Comparison of ENCODE assay signal across 19 cellular contexts in the genomic region with DNA sequence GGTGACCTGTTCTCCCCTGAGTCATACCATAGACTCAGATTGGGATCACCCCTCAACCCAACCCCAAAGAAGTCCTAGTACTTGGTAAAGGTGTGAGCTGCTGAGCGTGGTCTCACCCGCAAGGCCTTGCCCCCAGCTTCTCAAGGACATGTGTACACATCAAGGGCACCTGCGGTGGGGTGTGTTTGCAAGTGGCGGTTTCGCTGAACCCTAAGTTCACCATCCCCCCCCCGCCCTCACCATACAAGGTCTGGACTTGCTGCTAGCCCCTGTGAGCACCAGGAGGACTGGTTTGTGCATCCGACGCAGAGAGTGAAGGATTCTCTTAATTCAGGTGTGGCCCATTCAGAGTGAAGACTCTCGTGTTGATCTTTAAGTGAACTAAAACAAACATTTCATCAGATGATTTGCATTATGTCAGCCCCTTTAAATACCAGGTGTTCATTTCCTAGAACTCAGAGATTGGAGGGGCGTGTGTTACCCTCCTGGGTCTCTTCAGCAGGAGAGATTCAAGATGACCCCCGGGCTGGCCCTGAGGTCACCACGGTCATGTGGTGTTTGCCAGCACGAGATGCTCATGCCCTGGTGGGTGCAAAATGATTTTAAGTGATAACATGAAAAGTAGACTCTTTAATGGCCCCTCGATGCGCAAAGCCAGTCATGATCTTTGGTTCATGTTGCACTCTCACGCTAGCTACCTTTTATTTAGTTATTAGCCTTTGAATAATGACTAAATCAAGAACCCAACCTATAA. TPM values are rescaled to one million over a fixed set of nuclear protein-coding genes. Genes with fewer than 3 reads are reported as not detected.
DNase-seq lines count a peak whose midpoint lies in the region; ATAC-seq and TF ChIP-seq lines count a peak whose summit lies in the region.
"Had no signal": no experiment of that assay in that cellular context is flagged by ENCODE, and none has a peak within 500 bp of the region (broad histone marks: within the 10 kb centered on the region; RNA-seq: fewer than 3 reads in every experiment).

No MANE protein-coding gene starts in this region.

- no peak for TF ChIP-seq CTCF in type B pancreatic cell (conservative IDR thresholded peaks at IDR 0.05)

- POLR2A ChIA-PET in naive thymus-derived CD8-positive, alpha-beta T cell (lab: Charles Lee) = interaction anchor here (1.0 to 1.8 kb wide), 5 partner anchors 28 to 38 kb away, joined by 4 to 6 read pairs (median 5); a partner anchor contains a TSS
- POLR2A ChIA-PET in activated CD4-positive, alpha-beta T cell treated with anti-CD3 and anti-CD28 coated beads for 36 hours (lab: Charles Lee) = no interaction called here

- intact Hi-C loops in activated CD4-positive, alpha-beta T cell treated with anti-CD3 and anti-CD28 coated beads for 36 hours (cut with DNase I, micrococcal nuclease) = no loop called here

- H3K27ac Mint-ChIP-seq in activated CD8-positive, alpha-beta memory T cell treated with anti-CD3 and anti-CD28 coated beads, Interleukin-2, amount 10 ng/mL, durations not matched to agents 7 days and 5 days = no peak overlapping the region
- H3K27ac Mint-ChIP-seq in IgD-negative memory B cell (peak overlapping the region in 2 of 3 donors; percentile 64 to 76), type B pancreatic cell (no peak overlapping the region)
- peak overlapping the region in 7 of 10 donors; percentile 19 to 81 (median 43) for H3K27ac Mint-ChIP-seq in naive thymus-derived CD8-positive, alpha-beta T cell
- H3K27ac Mint-ChIP-seq in activated CD4-positive, alpha-beta T cell treated with anti-CD3 and anti-CD28 coated beads for 36 hours = no peak overlapping the region
- H3K27ac Mint-ChIP-seq: CD4-positive, alpha-beta T cell had no signal

- no peak for ATAC-seq in activated CD8-positive, alpha-beta memory T cell treated with anti-CD3 and anti-CD28 coated beads, Interleukin-2, amount 10 ng/mL, durations not matched to agents 7 days and 5 days
- no peak for ATAC-seq in naive thymus-derived CD8-positive, alpha-beta T cell
- ATAC-seq in activated CD4-positive, alpha-beta T cell treated with anti-CD3 and anti-CD28 coated beads for 36 hours = no peak
- no peak for ATAC-seq in GM19351 (IDR thresholded peaks at IDR 0.05; ENCODE audit: unreplicated experiment)
- ATAC-seq: GM12878 had no signal

- CTCF ChIA-PET in activated CD8-positive, alpha-beta memory T cell treated with anti-CD3 and anti-CD28 coated beads, Interleukin-2, amount 10 ng/mL, durations not matched to agents 7 days and 5 days (lab: Charles Lee) = no interaction called here
- CTCF ChIA-PET in activated CD4-positive, alpha-beta T cell treated with anti-CD3 and anti-CD28 coated beads for 36 hours (lab: Charles Lee) = interaction anchor here (0.7 kb wide), 1 partner anchor 43 kb away, joined by 4 read pairs; no protein-coding TSS in a partner anchor

- H3K4me1 Mint-ChIP-seq in activated CD8-positive, alpha-beta memory T cell treated with anti-CD3 and anti-CD28 coated beads, Interleukin-2, amount 10 ng/mL, durations not matched to agents 7 days and 5 days = no peaks in the 10 kb centered on the region
- peaks cover 6 to 11% (median 9%) of the 10 kb centered on the region in 3 donors for H3K4me1 Mint-ChIP-seq in IgD-negative memory B cell
- peaks cover 8 to 25% (median 13%) of the 10 kb centered on the region in 4 donors for H3K4me1 Mint-ChIP-seq in naive thymus-derived CD8-positive, alpha-beta T cell
- H3K4me1 Mint-ChIP-seq in type B pancreatic cell (ENCODE audit: unreplicated experiment) = peaks cover 7% of the 10 kb centered on the region
- H3K4me1 Mint-ChIP-seq in activated CD4-positive, alpha-beta T cell treated with anti-CD3 and anti-CD28 coated beads for 36 hours = no peaks in the 10 kb centered on the region

- H3K9me3 Mint-ChIP-seq in activated CD8-positive, alpha-beta memory T cell treated with anti-CD3 and anti-CD28 coated beads, Interleukin-2, amount 10 ng/mL, durations not matched to agents 7 days and 5 days (ENCODE audit: low read depth) = no peaks in the 10 kb centered on the region
- H3K9me3 Mint-ChIP-seq in IgD-negative memory B cell (no peaks in the 10 kb centered on the region), type B pancreatic cell (no peaks in the 10 kb centered on the region)
- H3K9me3 Mint-ChIP-seq in naive thymus-derived CD8-positive, alpha-beta T cell = no peaks in the 10 kb centered on the region
- H3K9me3 Mint-ChIP-seq in activated CD4-positive, alpha-beta T cell treated with anti-CD3 and anti-CD28 coated beads for 36 hours (ENCODE audit: low read depth) = no peaks in the 10 kb centered on the region
- H3K9me3 Mint-ChIP-seq: CD4-positive, alpha-beta T cell had no signal

- H3K4me3 Mint-ChIP-seq in activated CD8-positive, alpha-beta memory T cell treated with anti-CD3 and anti-CD28 coated beads, Interleukin-2, amount 10 ng/mL, durations not matched to agents 7 days and 5 days = no peak overlapping the region
- H3K4me3 Mint-ChIP-seq in IgD-negative memory B cell = no peak overlapping the region
- peak overlapping the region in 1 of 10 donors; percentile 33 for H3K4me3 Mint-ChIP-seq in naive thymus-derived CD8-positive, alpha-beta T cell
- no peak overlapping the region for H3K4me3 Mint-ChIP-seq in type B pancreatic cell
- no peak overlapping the region for H3K4me3 Mint-ChIP-seq in activated CD4-positive, alpha-beta T cell treated with anti-CD3 and anti-CD28 coated beads for 36 hours
- H3K4me3 Mint-ChIP-seq: CD4-positive, alpha-beta T cell had no signal

- DNase-seq in activated CD8-positive, alpha-beta memory T cell treated with anti-CD3 and anti-CD28 coated beads for 24 hours = peak; percentile 35
- DNase-seq in activated CD8-positive, alpha-beta memory T cell treated with anti-CD3 and anti-CD28 coated beads, Interleukin-2, amount 10 ng/mL, durations not matched to agents 7 days and 5 days = no peak
- no peak for DNase-seq in naive thymus-derived CD8-positive, alpha-beta T cell
- DNase-seq in type B pancreatic cell (ENCODE audit: extremely low spot score, unreplicated experiment) (peak; percentile 27), cortex of kidney (lab: John Stamatoyannopoulos, UW) (no peak)
- no peak for DNase-seq in activated CD4-positive, alpha-beta T cell treated with anti-CD3 and anti-CD28 coated beads for 36 hours
- DNase-seq: CD4-positive, alpha-beta T cell; DMS153; EL; KBM-7; NCI-H1105 treated with DMSO at 0.1 percent for 48 hours; NCI-H1694 treated with DMSO at 0.1 percent for 48 hours; NCI-H510A; NCI-H774; OCI-M1; SHP77 had no signal

- H3K36me3 Mint-ChIP-seq in activated CD8-positive, alpha-beta memory T cell treated with anti-CD3 and anti-CD28 coated beads, Interleukin-2, amount 10 ng/mL, durations not matched to agents 7 days and 5 days = no peaks in the 10 kb centered on the region
- H3K36me3 Mint-ChIP-seq in IgD-negative memory B cell (peaks cover 2% of the 10 kb centered on the region), type B pancreatic cell (peaks cover 10% of the 10 kb centered on the region)
- H3K36me3 Mint-ChIP-seq in naive thymus-derived CD8-positive, alpha-beta T cell = peaks cover 0 to 26% (median 0%) of the 10 kb centered on the region in 3 donors
- no peaks in the 10 kb centered on the region for H3K36me3 Mint-ChIP-seq in activated CD4-positive, alpha-beta T cell treated with anti-CD3 and anti-CD28 coated beads for 36 hours (ENCODE audit: low read depth)

- no peaks in the 10 kb centered on the region for H3K27me3 Mint-ChIP-seq in activated CD8-positive, alpha-beta memory T cell treated with anti-CD3 and anti-CD28 coated beads, Interleukin-2, amount 10 ng/mL, durations not matched to agents 7 days and 5 days
- H3K27me3 Mint-ChIP-seq in IgD-negative memory B cell (no peaks in the 10 kb centered on the region), type B pancreatic cell (no peaks in the 10 kb centered on the region)
- H3K27me3 Mint-ChIP-seq in naive thymus-derived CD8-positive, alpha-beta T cell = no peaks in the 10 kb centered on the region
- H3K27me3 Mint-ChIP-seq in activated CD4-positive, alpha-beta T cell treated with anti-CD3 and anti-CD28 coated beads for 36 hours = no peaks in the 10 kb centered on the region
- H3K27me3 Mint-ChIP-seq: CD4-positive, alpha-beta T cell had no signal

RNA-seq across cellular contexts. Expression of a gene that starts 27.8 kb away (rescaled TPM):
- 10 to 100 TPM; 31.5 to 33.0 TPM for total RNA-seq in activated CD8-positive, alpha-beta memory T cell treated with anti-CD3 and anti-CD28 coated beads, Interleukin-2, amount 10 ng/mL, durations not matched to agents 7 days and 5 days
- polyA plus RNA-seq in IgD-negative memory B cell = 65.6 TPM
- total RNA-seq in naive thymus-derived CD8-positive, alpha-beta T cell = 100 to 1,000 TPM; 265 to 270 TPM
- 10 to 100 TPM; 46.4 to 82.1 (median 57.8) TPM for polyA plus RNA-seq in naive thymus-derived CD8-positive, alpha-beta T cell
- total RNA-seq in type B pancreatic cell (ENCODE audit: low replicate concordance) = 38.9 and 46.3 TPM in 2 replicates
- 10 to 100 TPM; 34.4 to 34.5 TPM for total RNA-seq in activated CD4-positive, alpha-beta T cell treated with anti-CD3 and anti-CD28 coated beads for 36 hours

Comparison
In these comparisons a context has a peak if more than half of its experiments do, and no peak if none do; other contexts are left out.
1. DNase-seq: peak in activated CD8-positive, alpha-beta memory T cell treated with anti-CD3 and anti-CD28 coated beads for 24 hours (single experiment) and type B pancreatic cell (single experiment); none in activated CD8-positive, alpha-beta memory T cell treated with anti-CD3 and anti-CD28 coated beads, Interleukin-2, amount 10 ng/mL, durations not matched to agents 7 days and 5 days (single experiment), naive thymus-derived CD8-positive, alpha-beta T cell (0 of 10), cortex of kidney (single experiment) and activated CD4-positive, alpha-beta T cell treated with anti-CD3 and anti-CD28 coated beads for 36 hours (single experiment).
2. H3K27ac Mint-ChIP-seq: peak in IgD-negative memory B cell (2 of 3) and naive thymus-derived CD8-positive, alpha-beta T cell (7 of 10); none in activated CD8-positive, alpha-beta memory T cell treated with anti-CD3 and anti-CD28 coated beads, Interleukin-2, amount 10 ng/mL, durations not matched to agents 7 days and 5 days (single experiment), type B pancreatic cell (single experiment) and activated CD4-positive, alpha-beta T cell treated with anti-CD3 and anti-CD28 coated beads for 36 hours (single experiment).